ENCODE assay signal across 10 cellular contexts in the genomic region with DNA sequence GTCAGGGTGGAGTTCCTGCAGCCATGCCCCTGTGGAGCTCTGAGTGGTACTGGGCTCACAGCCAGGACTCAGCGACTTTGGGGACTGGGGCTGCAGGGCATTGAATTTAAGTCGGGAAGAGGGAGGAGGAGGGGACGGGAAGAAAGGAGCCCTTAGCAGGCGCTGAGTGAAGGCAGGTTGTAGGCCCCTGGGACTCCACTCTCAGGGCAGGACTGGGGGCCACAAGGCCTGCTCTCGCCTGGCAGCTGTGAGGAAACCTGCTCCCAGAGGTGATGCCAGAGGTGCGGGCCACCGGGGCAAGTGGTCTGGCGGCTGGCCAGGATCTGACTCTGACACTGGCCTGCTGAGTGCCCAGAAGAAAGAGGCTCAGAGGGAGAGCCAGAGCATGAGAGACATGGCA.
A peak's percentile ranks its signal among the peaks of the same experiment; 100 is the strongest.
DNase-seq lines count a peak whose midpoint lies in the region; ATAC-seq, FAIRE-seq and TF ChIP-seq lines count a peak whose summit lies in the region.
"Had no signal": no experiment of that assay in that cellular context is flagged by ENCODE, and none has a peak within 500 bp of the region (broad histone marks: within the 10 kb centered on the region; RNA-seq: fewer than 3 reads in every experiment).

No MANE protein-coding gene starts in this region.

- DNase-seq in M059J (ENCODE audit: low read depth) (peak; percentile 38), NCI-H345 (lab: John Stamatoyannopoulos, UW) (peak; percentile 82), K562 (ENCODE audit: extremely low read depth in 1 of 4, low spot score in 3 of 4) (no peak), nephron progenitor cell (no peak), SK-N-DZ (ENCODE audit: low spot score) (no peak)
- no peak for DNase-seq in activated T-cell treated with anti-CD3 and anti-CD28 coated beads, Interleukin-2, amount 50 U/mL, for 72 hours
- DNase-seq: activated effector memory CD4-positive, alpha-beta T cell treated with Interleukin-2 at 50 U/mL for 16 hours; immature natural killer cell; stimulated activated CD4-positive, alpha-beta T cell treated with anti-CD3 and anti-CD28 coated beads, Interleukin-15, amount 100 ng/mL, for 24 hours had no signal

- H3K9me3 ChIP-seq in K562 (replicated peaks; ENCODE audit: control insufficient read depth, insufficient read depth, low read depth, low read length), result no peaks in the 10 kb centered on the region

- H2AFZ ChIP-seq in K562 (ENCODE audit: low read depth, low read length), result no peak overlapping the region

- peaks cover 0 to 3% of the 10 kb centered on the region in 2 experiments; a peak in 1 of 5 replicates for H3K4me1 ChIP-seq in K562 (replicated peaks in 1 of 2; ENCODE audit: control insufficient read depth in 2 of 2, insufficient read depth in 2 of 2, low read length in 2 of 2)

- TF ChIP-seq CTCF in K562 (IDR thresholded peaks at IDR 0.05 in 2 of 3, conservative IDR thresholded peaks at IDR 0.05 in 1 of 3; ENCODE audit: insufficient read depth in 2 of 3, low read depth in 1 of 3, low read length in 3 of 3), result no peak
- no peak for TF ChIP-seq CTCF in nephron progenitor cell (IDR thresholded peaks at IDR 0.05)

- 0 out of 2 replicates have a peak, but pooled peaks cover 3% of the 10 kb centered on the region for H4K20me1 ChIP-seq in K562 (replicated peaks; ENCODE audit: control insufficient read depth, insufficient read depth, low read length)

- H3K9me1 ChIP-seq in K562 (ENCODE audit: control insufficient read depth, insufficient read depth, low read length), result no peaks in the 10 kb centered on the region

- no TSS peak for BruUV-seq in K562 (replicated peaks; lab: Mats Ljungman, UMichigan)

- H3K27me3 ChIP-seq in K562 (ENCODE audit: control insufficient read depth in 2 of 2, insufficient read depth in 2 of 2, low read length in 2 of 2), result peaks cover 61 to 93% of the 10 kb centered on the region in 2 experiments

- POLR2A ChIA-PET in K562 (lab: Yijun Ruan, JAX), result interaction anchor here (0.8 kb wide), 1 partner anchor 32 kb away, joined by 3 read pairs; no protein-coding TSS in a partner anchor

- ATAC-seq in K562 (no peak), HG03460 (IDR thresholded peaks at IDR 0.05; ENCODE audit: unreplicated experiment) (no peak)
- ATAC-seq in activated T-cell treated with anti-CD3 and anti-CD28 coated beads, Interleukin-2, amount 50 U/mL, for 72 hours (replicated peaks in 1 of 2), result no peak

- H3K4me3 ChIP-seq in K562, result no peak overlapping the region

- H3K4me3 Mint-ChIP-seq in nephron progenitor cell, result peak overlapping the region; percentile 42
- no peak overlapping the region for H3K4me3 Mint-ChIP-seq in activated T-cell treated with anti-CD3 and anti-CD28 coated beads, Interleukin-2, amount 50 U/mL, for 72 hours
- H3K4me3 Mint-ChIP-seq: immature natural killer cell had no signal

- no peaks in the 10 kb centered on the region for H3K36me3 ChIP-seq in K562 (ENCODE audit: control insufficient read depth, insufficient read depth, low read length)

- H3K79me2 ChIP-seq in K562 (ENCODE audit: control insufficient read depth, insufficient read depth, low read length), result no peaks in the 10 kb centered on the region

- no peak for TF ChIP-seq EP300 in K562 (IDR thresholded peaks at IDR 0.05; ENCODE audit: low read length)

- WGBS in K562 (ENCODE audit: insufficient coverage, low coverage, missing lambda C conversion rate), result 0% methylated on average over 5 of the region's 8 CpGs

- peaks cover 24% of the 10 kb centered on the region for H3K27me3 Mint-ChIP-seq in nephron progenitor cell (ENCODE audit: low read depth, poor library complexity)
- peaks cover 10% of the 10 kb centered on the region for H3K27me3 Mint-ChIP-seq in activated T-cell treated with anti-CD3 and anti-CD28 coated beads, Interleukin-2, amount 50 U/mL, for 72 hours (ENCODE audit: low read depth)

- H3K27ac Mint-ChIP-seq in nephron progenitor cell, result peak overlapping the region; percentile 35
- H3K27ac Mint-ChIP-seq in activated T-cell treated with anti-CD3 and anti-CD28 coated beads, Interleukin-2, amount 50 U/mL, for 72 hours, result no peak overlapping the region

- no peak for TF ChIP-seq POLR2A in K562 (conservative IDR thresholded peaks at IDR 0.05)

- H3K9me3 Mint-ChIP-seq in nephron progenitor cell, result no peaks in the 10 kb centered on the region
- H3K9me3 Mint-ChIP-seq in activated T-cell treated with anti-CD3 and anti-CD28 coated beads, Interleukin-2, amount 50 U/mL, for 72 hours, result peaks cover 0 to 2% of the 10 kb centered on the region in 2 donors
- H3K9me3 Mint-ChIP-seq: immature natural killer cell had no signal

- H3K36me3 Mint-ChIP-seq in nephron progenitor cell (ENCODE audit: low read depth), result no peaks in the 10 kb centered on the region
- H3K36me3 Mint-ChIP-seq in activated T-cell treated with anti-CD3 and anti-CD28 coated beads, Interleukin-2, amount 50 U/mL, for 72 hours (ENCODE audit: insufficient read depth in 2 of 2), result no peaks in the 10 kb centered on the region
- H3K36me3 Mint-ChIP-seq: immature natural killer cell had no signal

- FAIRE-seq in K562 (lab: Jason Lieb, UNC), result no peak

- H3K4me2 ChIP-seq in K562 (ENCODE audit: insufficient read depth, low read length), result no peak overlapping the region

- peaks cover 34% of the 10 kb centered on the region for H3K4me1 Mint-ChIP-seq in nephron progenitor cell
- H3K4me1 Mint-ChIP-seq in activated T-cell treated with anti-CD3 and anti-CD28 coated beads, Interleukin-2, amount 50 U/mL, for 72 hours (ENCODE audit: low read depth), result peaks cover 6% of the 10 kb centered on the region

- CTCF ChIA-PET in K562 (lab: Yijun Ruan, JAX; ENCODE audit: low intra/inter-chr PET ratio), result no interaction called here

- intact Hi-C loops in K562 (cut with micrococcal nuclease), result no loop called here

- no peak overlapping the region for H3K27ac ChIP-seq in K562 (ENCODE audit: extremely low read depth, low read depth, low read length)

- no peak for TF ChIP-seq RAD21 in K562 (CRISPR knock-in tag; conservative IDR thresholded peaks at IDR 0.05 in 1 of 2, IDR thresholded peaks at IDR 0.05 in 1 of 2)

- in situ Hi-C loops in K562 (cut with MboI), result no loop called here

- H3K9ac ChIP-seq in K562 (ENCODE audit: insufficient read depth in 1 of 2, low read depth in 2 of 2, low read length in 2 of 2), result peak overlapping the region in 1 of 2 experiments; percentile 17; a peak in 1 of 4 replicates

TF ChIP-seq in K562, 482 proteins besides CTCF, POLR2A, EP300 and RAD21:
- TF ChIP-seq NFIC (IDR thresholded peaks at IDR 0.05) (0 out of 2 replicates have a peak, but pooled peaks have one; percentile 15), MIER1 (IDR thresholded peaks at IDR 0.05; ENCODE audit: low read depth) (no peak), PCBP1 (IDR thresholded peaks at IDR 0.05; ENCODE audit: low read depth, low read length, poor library complexity, severe bottlenecking) (no peak), ZBED1 (IDR thresholded peaks at IDR 0.05) (no peak)

Comparison
In these comparisons a context has a peak if more than half of its experiments do, and no peak if none do; other contexts are left out.
1. DNase-seq: peak in M059J (single experiment) and NCI-H345 (single experiment); none in K562 (0 of 4), nephron progenitor cell (single experiment), SK-N-DZ (single experiment) and activated T-cell treated with anti-CD3 and anti-CD28 coated beads, Interleukin-2, amount 50 U/mL, for 72 hours (0 of 2).